Comparison of ENCODE assay signal across 9 cellular contexts in the genomic region with DNA sequence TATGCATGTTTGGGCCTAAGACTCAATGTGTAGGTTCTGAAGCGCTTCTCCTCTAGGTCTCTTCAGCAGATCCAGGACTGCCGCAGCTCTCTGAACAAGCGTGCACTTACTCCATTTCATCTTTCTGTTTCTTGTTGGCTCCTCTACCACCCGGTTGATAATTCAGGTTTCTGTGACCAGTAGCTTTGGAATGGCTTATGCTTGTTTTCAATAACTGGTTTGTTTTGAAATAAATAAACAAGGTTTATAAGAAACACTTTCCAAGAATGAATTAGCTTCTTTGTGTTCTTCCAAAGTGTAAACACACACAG. TPM values are rescaled to one million over a fixed set of nuclear protein-coding genes. Genes with fewer than 3 reads are reported as not detected.
DNase-seq lines count a peak whose midpoint lies in the region; ATAC-seq and TF ChIP-seq lines count a peak whose summit lies in the region.
"Had no signal": no experiment of that assay in that cellular context is flagged by ENCODE, and none has a peak within 500 bp of the region (broad histone marks: within the 10 kb centered on the region; RNA-seq: fewer than 3 reads in every experiment).

No MANE protein-coding gene starts in this region.

- H3K36me3 ChIP-seq in lower lobe of right lung = no peaks in the 10 kb centered on the region

- H3K4me1 ChIP-seq in lower lobe of right lung = peaks cover 45% of the 10 kb centered on the region

- H3K27me3 ChIP-seq in lower lobe of right lung (ENCODE audit: low read depth) = no peaks in the 10 kb centered on the region

- H3K27ac Mint-ChIP-seq in activated naive CD4-positive, alpha-beta T cell treated with anti-CD3 and anti-CD28 coated beads, Interleukin-2, amount 50 U/mL, for 24 hours = peak overlapping the region; percentile 96
- H3K27ac Mint-ChIP-seq in type B pancreatic cell = peak overlapping the region; percentile 89

- H3K4me3 ChIP-seq in astrocyte of the cerebellum (ENCODE audit: low read depth, low read length) (peak overlapping the region; percentile 72), lower lobe of right lung (peak overlapping the region; percentile 86)

- TF ChIP-seq CTCF in astrocyte of the cerebellum (IDR thresholded peaks at IDR 0.05; ENCODE audit: low read depth, low read length, missing control alignments) (no peak), lower lobe of right lung (IDR thresholded peaks at IDR 0.05) (no peak), type B pancreatic cell (conservative IDR thresholded peaks at IDR 0.05) (no peak)

- no peaks in the 10 kb centered on the region for H3K27me3 Mint-ChIP-seq in activated naive CD4-positive, alpha-beta T cell treated with anti-CD3 and anti-CD28 coated beads, Interleukin-2, amount 50 U/mL, for 24 hours
- H3K27me3 Mint-ChIP-seq in type B pancreatic cell = no peaks in the 10 kb centered on the region

- H3K9me3 ChIP-seq in lower lobe of right lung = no peaks in the 10 kb centered on the region

- intact Hi-C loops in lower lobe of right lung (cut with DNase I) = no loop called here

- DNase-seq in activated naive CD4-positive, alpha-beta T cell treated with Interleukin-2 at 50 U/mL for 16 hours = no peak
- DNase-seq in astrocyte of the cerebellum (ENCODE audit: low read depth) = no peak
- no peak for DNase-seq in lower lobe of right lung
- no peak for DNase-seq in type B pancreatic cell (ENCODE audit: extremely low spot score, unreplicated experiment)
- no peak for DNase-seq in NOMO-1 treated with dmso at 0.1 percent for 144 hours (lab: John Stamatoyannopoulos, UW; ENCODE audit: unreplicated experiment)
- no peak for DNase-seq in activated effector memory CD4-positive, alpha-beta T cell treated with anti-CD3 and anti-CD28 coated beads, Interleukin-2, amount 50 U/mL, for 16 hours
- DNase-seq in NCI-H1436 (lab: John Stamatoyannopoulos, UW) = no peak
- DNase-seq: NCI-H1694 treated with DMSO at 0.1 percent for 48 hours had no signal

- in situ Hi-C loops in astrocyte of the cerebellum (cut with HindIII; ENCODE audit: low sequenced_read_pairs) = no loop called here

- no peaks in the 10 kb centered on the region for H3K9me3 Mint-ChIP-seq in activated naive CD4-positive, alpha-beta T cell treated with anti-CD3 and anti-CD28 coated beads, Interleukin-2, amount 50 U/mL, for 24 hours
- no peaks in the 10 kb centered on the region for H3K9me3 Mint-ChIP-seq in type B pancreatic cell

- H3K27ac ChIP-seq in lower lobe of right lung = peak overlapping the region; percentile 89

- peaks cover 54% of the 10 kb centered on the region for H3K4me1 Mint-ChIP-seq in activated naive CD4-positive, alpha-beta T cell treated with anti-CD3 and anti-CD28 coated beads, Interleukin-2, amount 50 U/mL, for 24 hours
- peaks cover 12% of the 10 kb centered on the region for H3K4me1 Mint-ChIP-seq in type B pancreatic cell (ENCODE audit: unreplicated experiment)

- peak overlapping the region; percentile 96 for H3K4me3 Mint-ChIP-seq in activated naive CD4-positive, alpha-beta T cell treated with anti-CD3 and anti-CD28 coated beads, Interleukin-2, amount 50 U/mL, for 24 hours
- peak overlapping the region; percentile 92 for H3K4me3 Mint-ChIP-seq in type B pancreatic cell

- peaks cover 15% of the 10 kb centered on the region for H3K36me3 Mint-ChIP-seq in activated naive CD4-positive, alpha-beta T cell treated with anti-CD3 and anti-CD28 coated beads, Interleukin-2, amount 50 U/mL, for 24 hours
- H3K36me3 Mint-ChIP-seq in type B pancreatic cell = peaks cover 5% of the 10 kb centered on the region

- no peak for ATAC-seq in lower lobe of right lung

RNA-seq across cellular contexts. Expression of a gene that starts 1.5 kb away (rescaled TPM):
- total RNA-seq in lower lobe of right lung (46.3 TPM), type B pancreatic cell (ENCODE audit: low replicate concordance) (20.2 and 20.7 TPM in 2 replicates)
